Comparison of ENCODE assay signal across 17 cellular contexts in the genomic region with DNA sequence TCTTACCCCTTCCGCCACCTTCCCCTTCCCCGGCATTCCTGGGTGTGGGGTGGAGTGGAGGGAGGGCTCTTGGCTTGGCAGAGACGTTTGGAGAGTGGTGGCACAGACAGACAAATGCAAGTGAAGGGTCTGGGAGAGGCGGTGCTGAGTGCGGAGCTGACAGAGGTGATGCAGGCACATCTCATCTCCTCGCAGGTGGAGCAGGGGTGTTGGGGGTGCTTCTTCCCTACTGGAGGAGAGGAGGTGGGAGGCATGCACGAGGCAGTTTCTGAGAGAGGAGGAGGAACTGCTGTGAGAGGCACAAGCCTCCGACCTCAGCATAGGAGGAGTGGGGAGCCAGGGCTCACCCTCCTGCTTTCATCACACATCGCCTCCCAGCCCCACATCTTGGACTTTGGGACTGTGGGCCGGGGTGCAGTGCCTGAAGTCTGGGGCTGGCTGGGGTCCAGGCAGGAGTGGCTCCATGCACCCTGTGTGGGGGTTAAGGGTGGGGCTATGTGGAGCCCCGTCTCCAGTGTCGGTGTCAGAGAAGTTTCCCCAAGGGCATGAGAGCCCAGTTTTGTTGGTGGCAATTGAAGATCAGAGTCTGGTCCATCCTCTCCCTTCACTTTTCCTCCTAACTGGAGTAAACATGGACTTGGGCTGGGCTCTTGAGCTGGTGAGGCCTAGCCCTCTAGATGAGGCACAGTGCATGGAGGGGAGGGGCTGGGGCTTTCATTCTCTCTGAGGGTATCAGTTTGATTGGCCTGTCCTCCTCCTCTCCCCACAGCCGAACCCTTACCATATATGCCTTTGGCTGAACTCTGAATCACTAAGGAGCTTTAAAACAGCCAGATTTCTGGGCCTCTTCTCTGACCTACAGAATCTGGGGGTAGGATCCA. TPM values are rescaled to one million over a fixed set of nuclear protein-coding genes. Genes with fewer than 3 reads are reported as not detected.
DNase-seq lines count a peak whose midpoint lies in the region; TF ChIP-seq lines count a peak whose summit lies in the region.
"Had no signal": no experiment of that assay in that cellular context is flagged by ENCODE, and none has a peak within 500 bp of the region (broad histone marks: within the 10 kb centered on the region; RNA-seq: fewer than 3 reads in every experiment).

No MANE protein-coding gene starts in this region.

- peak in 1 of 2 experiments; percentile 38 for DNase-seq in SJSA1 (ENCODE audit: low read depth in 1 of 2, low spot score in 2 of 2)
- peak in 27 of 42 donors; percentile 23 to 74 (median 49) for DNase-seq in head of caudate nucleus
- no peak for DNase-seq in sigmoid colon
- no peak for DNase-seq in NCI-H524 (lab: John Stamatoyannopoulos, UW)
- DNase-seq in NCI-H526 (lab: John Stamatoyannopoulos, UW), result no peak
- no peak for DNase-seq in NCI-H2196 treated with DMSO at 0.1 percent for 48 hours (lab: John Stamatoyannopoulos, UW; ENCODE audit: unreplicated experiment)
- DNase-seq in COLO829 (ENCODE audit: low spot score), result no peak
- DNase-seq: activated CD4-positive, alpha-beta memory T cell treated with anti-CD3 and anti-CD28 coated beads for 36 hours; NCI-H1417 treated with DMSO at 0.1 percent for 48 hours; NCI-H510A; stimulated activated CD4-positive, alpha-beta T cell treated with anti-CD3 and anti-CD28 coated beads, Interleukin-4, amount 100 ng/mL, for 24 hours had no signal

- no peak for TF ChIP-seq POLR2A in sigmoid colon (IDR thresholded peaks at IDR 0.05)

- POLR2A ChIA-PET in HEK293 (lab: Yijun Ruan, JAX), result no interaction called here

- WGBS in sigmoid colon, 2 donors, result 17 to 72% methylated on average over 13 of the region's 13 CpGs

- H3K27me3 ChIP-seq in SJSA1 (replicated peaks) (peaks cover 34% of the 10 kb centered on the region), sigmoid colon (peaks cover 0 to 21% (median 14%) of the 10 kb centered on the region in 3 donors)

- no peaks in the 10 kb centered on the region for H3K4me1 ChIP-seq in HEK293 (ENCODE audit: control insufficient read depth, insufficient read depth, low read length)
- H3K4me1 ChIP-seq in SJSA1 (replicated peaks), result peaks cover 16% of the 10 kb centered on the region
- H3K4me1 ChIP-seq in sigmoid colon, result peaks cover 0 to 37% (median 29%) of the 10 kb centered on the region in 4 donors

- H3K27ac ChIP-seq in HEK293 (ENCODE audit: extremely low read depth, low read depth, low read length), result no peak overlapping the region
- peak overlapping the region; percentile 55 for H3K27ac ChIP-seq in SJSA1
- H3K27ac ChIP-seq in sigmoid colon, result peak overlapping the region; percentile 26 to 77 (median 44)
- H3K27ac ChIP-seq: breast epithelium had no signal

- no peak for TF ChIP-seq CTCF in HEK293 (tag by site-specific recombination; IDR thresholded peaks at IDR 0.05)
- no peak for TF ChIP-seq CTCF in sigmoid colon (IDR thresholded peaks at IDR 0.05)

- H3K9me3 ChIP-seq in HEK293 (ENCODE audit: control insufficient read depth, insufficient read depth, low read depth, low read length), result no peaks in the 10 kb centered on the region
- no peaks in the 10 kb centered on the region for H3K9me3 ChIP-seq in SJSA1 (replicated peaks)
- no peaks in the 10 kb centered on the region for H3K9me3 ChIP-seq in sigmoid colon
- H3K9me3 ChIP-seq: breast epithelium had no signal

- H3K36me3 ChIP-seq in HEK293 (ENCODE audit: control insufficient read depth in 2 of 2, insufficient read depth in 1 of 2, low read length in 2 of 2), result no peaks in the 10 kb centered on the region
- no peaks in the 10 kb centered on the region for H3K36me3 ChIP-seq in SJSA1
- H3K36me3 ChIP-seq in sigmoid colon, result no peaks in the 10 kb centered on the region
- H3K36me3 ChIP-seq: breast epithelium had no signal

- no peak for TF ChIP-seq EP300 in sigmoid colon (IDR thresholded peaks at IDR 0.05)

- intact Hi-C loops in head of caudate nucleus (cut with DNase I) (no loop called here), sigmoid colon (cut with DNase I) (no loop called here)

- CTCF ChIA-PET in HEK293 (lab: Yijun Ruan, JAX), result interaction anchor here (0.6 to 2.0 kb wide), 3 partner anchors 56 to 351 kb away, joined by 3 to 4 read pairs (median 4); no protein-coding TSS in a partner anchor

- H3K4me3 ChIP-seq in HEK293 (ENCODE audit: low read depth, low read length), result no peak overlapping the region
- no peak overlapping the region for H3K4me3 ChIP-seq in SJSA1
- no peak overlapping the region for H3K4me3 ChIP-seq in sigmoid colon
- H3K4me3 ChIP-seq: breast epithelium, GM12878 had no signal

TF ChIP-seq in HEK293, 187 proteins besides CTCF, POLR2A, EP300 and RAD21:
- TF ChIP-seq ZBTB49 (tag by site-specific recombination; IDR thresholded peaks at IDR 0.05; ENCODE audit: low read depth) (no peak), KLF8 (tag by site-specific recombination; IDR thresholded peaks at IDR 0.05) (no peak), ZNF768 (tag by site-specific recombination; IDR thresholded peaks at IDR 0.05) (no peak), ZNF223 (tag by site-specific recombination; IDR thresholded peaks at IDR 0.05) (peak; percentile 71), KLF10 (tag by site-specific recombination; IDR thresholded peaks at IDR 0.05) (no peak), ZNF558 (tag by site-specific recombination; IDR thresholded peaks at IDR 0.05) (no peak), ZBTB44 (tag by site-specific recombination; IDR thresholded peaks at IDR 0.05) (no peak), ZNF654 (tag by site-specific recombination; IDR thresholded peaks at IDR 0.05; ENCODE audit: low read depth) (no peak), ZFHX2 (tag by site-specific recombination; conservative IDR thresholded peaks at IDR 0.05) (0 out of 2 replicates have a peak, but pooled peaks have one; percentile 18), ZNF776 (tag by site-specific recombination; IDR thresholded peaks at IDR 0.05; ENCODE audit: borderline replicate concordance) (no peak), ZNF629 (tag by site-specific recombination; IDR thresholded peaks at IDR 0.05) (no peak)

RNA-seq across cellular contexts. Expression of gene SLC22A7, which starts 20.2 kb away (rescaled TPM):
- total RNA-seq in SJSA1 (2014; rRNA removed; shearing (Covaris generic)), result not detected in 2 replicates
- total RNA-seq in sigmoid colon, result not detected
- not detected for polyA plus RNA-seq in sigmoid colon
- total RNA-seq: activated CD4-positive, alpha-beta memory T cell treated with anti-CD3 and anti-CD28 coated beads for 36 hours; breast epithelium; renal cortical epithelial cell; urinary bladder had no signal
- polyA plus RNA-seq: CD14-positive monocyte had no signal

RNA-seq across cellular contexts. Expression of gene CRIP3, which starts 30.7 kb away (rescaled TPM):
- not detected in 2 replicates for total RNA-seq in SJSA1 (2014; rRNA removed; shearing (Covaris generic))
- total RNA-seq in sigmoid colon, result not detected
- polyA plus RNA-seq in sigmoid colon, result 1 to 10 TPM in 1 of 3 donors, not detected in 2; 5.2 TPM

RNA-seq across cellular contexts. Expression of gene TTBK1, which starts 34.6 kb away (rescaled TPM):
- total RNA-seq in SJSA1 (2014; rRNA removed; shearing (Covaris generic)), result not detected in 2 replicates
- total RNA-seq in sigmoid colon, result under 1 TPM in 3 of 4 donors, not detected in 1; under 0.01 to 0.55 (median 0.27) TPM
- under 1 TPM; under 0.01 to 0.41 (median 0.23) TPM for polyA plus RNA-seq in sigmoid colon
- total RNA-seq: GM12878 had no signal
- polyA plus RNA-seq: CD14-positive monocyte had no signal

RNA-seq across cellular contexts. Expression of gene DNPH1, which starts 48.6 kb away (rescaled TPM):
- 35.7 and 71.5 TPM in 2 replicates for total RNA-seq in SJSA1 (2014; rRNA removed; shearing (Covaris generic))
- 10 to 100 TPM; 32.1 to 96.0 (median 90.3) TPM for total RNA-seq in sigmoid colon
- 100 to 1,000 TPM; 155 to 188 (median 163) TPM for polyA plus RNA-seq in sigmoid colon

Comparison
In these comparisons a context has a peak if more than half of its experiments do, and no peak if none do; other contexts are left out.
1. DNase-seq: peak in head of caudate nucleus (27 of 42); none in sigmoid colon (single experiment), NCI-H524 (0 of 2), NCI-H526 (0 of 2), NCI-H2196 treated with DMSO at 0.1 percent for 48 hours (single experiment) and COLO829 (single experiment).